6 cellular contexts compared by ENCODE assay signal in the genomic region with DNA sequence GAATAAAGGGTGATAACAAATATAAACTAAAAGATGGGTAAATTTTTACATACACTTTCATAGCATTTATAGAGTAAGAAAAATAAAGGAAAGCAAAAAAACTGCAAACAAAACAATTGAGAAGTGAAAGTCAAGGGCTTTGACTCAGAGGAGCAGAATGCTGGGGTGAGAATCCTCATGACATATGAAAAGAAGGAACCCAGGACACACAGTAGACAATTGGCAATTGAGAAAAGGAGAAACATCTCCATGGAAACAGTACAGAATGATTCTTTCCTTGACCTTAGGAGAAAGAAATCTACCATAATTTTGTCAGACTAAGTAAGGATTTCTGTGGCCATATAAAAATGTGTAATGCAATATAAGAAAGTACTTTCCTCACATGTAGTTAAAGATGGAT.
DNase-seq lines count a peak whose midpoint lies in the region; ATAC-seq, FAIRE-seq and TF ChIP-seq lines count a peak whose summit lies in the region.
"Not testable (repeated sequence)": the region's sequence is repeated elsewhere in the genome, so short reads cannot be mapped to it uniquely, and the experiment has no call there.

No MANE protein-coding gene starts in this region.

- not testable (repeated sequence) for H3K4me3 ChIP-seq in brain microvascular endothelial cell (ENCODE audit: low read depth, low read length); left lung; upper lobe of right lung

- TF ChIP-seq CTCF in brain microvascular endothelial cell (IDR thresholded peaks at IDR 0.05; ENCODE audit: low read depth, low read length, missing control alignments); left lung (IDR thresholded peaks at IDR 0.05); osteocyte (IDR thresholded peaks at IDR 0.05); upper lobe of right lung (IDR thresholded peaks at IDR 0.05): not testable (repeated sequence)

- H3K4me1 ChIP-seq in left lung, upper lobe of right lung: not testable (repeated sequence)

- H3K9me3 Mint-ChIP-seq in osteocyte (ENCODE audit: unreplicated experiment); stimulated activated memory B cell treated with anti-CD40 and anti-IgM and Interleukin-4, amounts not matched to agents 10 μg/mL and 1 μg/mL and 100 μg/mL, for 72 hours: not testable (repeated sequence)

- H3K27ac Mint-ChIP-seq in osteocyte (ENCODE audit: unreplicated experiment) = peak overlapping the region; percentile 23
- not testable (repeated sequence) for H3K27ac Mint-ChIP-seq in stimulated activated memory B cell treated with anti-CD40 and anti-IgM and Interleukin-4, amounts not matched to agents 10 μg/mL and 1 μg/mL and 100 μg/mL, for 72 hours

- peak; percentile 79 for FAIRE-seq in RCC 7860 (lab: Jason Lieb, UNC)

- H3K36me3 ChIP-seq in brain microvascular endothelial cell (replicated peaks); left lung; upper lobe of right lung: not testable (repeated sequence)

- not testable (repeated sequence) for H3K9me3 ChIP-seq in left lung, upper lobe of right lung

- peak; percentile 44 for ATAC-seq in left lung
- peak; percentile 71 for ATAC-seq in stimulated activated memory B cell treated with anti-CD40 and anti-IgM and Interleukin-4, amounts not matched to agents 10 μg/mL and 1 μg/mL and 100 μg/mL, for 72 hours
- ATAC-seq in upper lobe of right lung = peak; percentile 48

- not testable (repeated sequence) for H3K27ac ChIP-seq in brain microvascular endothelial cell, left lung, upper lobe of right lung

- in situ Hi-C loops in brain microvascular endothelial cell (cut with HindIII; ENCODE audit: low pct_ligation_motif_present, low sequenced_read_pairs) = not testable (repeated sequence)

- intact Hi-C loops in left lung (cut with DNase I); upper lobe of right lung (cut with DNase I): not testable (repeated sequence)

- H3K36me3 Mint-ChIP-seq in osteocyte (ENCODE audit: unreplicated experiment); stimulated activated memory B cell treated with anti-CD40 and anti-IgM and Interleukin-4, amounts not matched to agents 10 μg/mL and 1 μg/mL and 100 μg/mL, for 72 hours: not testable (repeated sequence)

- not testable (repeated sequence) for H3K27me3 ChIP-seq in brain microvascular endothelial cell (replicated peaks); left lung; upper lobe of right lung

- H3K27me3 Mint-ChIP-seq in osteocyte (ENCODE audit: unreplicated experiment); stimulated activated memory B cell treated with anti-CD40 and anti-IgM and Interleukin-4, amounts not matched to agents 10 μg/mL and 1 μg/mL and 100 μg/mL, for 72 hours: not testable (repeated sequence)

- H3K4me1 Mint-ChIP-seq in osteocyte (ENCODE audit: unreplicated experiment); stimulated activated memory B cell treated with anti-CD40 and anti-IgM and Interleukin-4, amounts not matched to agents 10 μg/mL and 1 μg/mL and 100 μg/mL, for 72 hours: not testable (repeated sequence)

- not testable (repeated sequence) for H3K4me3 Mint-ChIP-seq in osteocyte (ENCODE audit: unreplicated experiment); stimulated activated memory B cell treated with anti-CD40 and anti-IgM and Interleukin-4, amounts not matched to agents 10 μg/mL and 1 μg/mL and 100 μg/mL, for 72 hours

- DNase-seq in RCC 7860 (ENCODE audit: low spot score); left lung; osteocyte (ENCODE audit: extremely low spot score, unreplicated experiment); upper lobe of right lung: not testable (repeated sequence)
- DNase-seq in brain microvascular endothelial cell = peak; percentile 9
